9 cellular contexts compared by ENCODE assay signal in genomic region chr20:44153636-44154043, GRCh38. TPM values are rescaled to one million over a fixed set of nuclear protein-coding genes. Genes with fewer than 3 reads are reported as not detected.
A peak's percentile ranks its signal among the peaks of the same experiment; 100 is the strongest.
DNase-seq lines count a peak whose midpoint lies in the region; ATAC-seq, FAIRE-seq and TF ChIP-seq lines count a peak whose summit lies in the region.
"Had no signal": no experiment of that assay in that cellular context is flagged by ENCODE, and none has a peak within 500 bp of the region (broad histone marks: within the 10 kb centered on the region; RNA-seq: fewer than 3 reads in every experiment).

No MANE protein-coding gene starts in this region.

- no peak for TF ChIP-seq RAD21 in H1 (IDR thresholded peaks at IDR 0.05 in 1 of 2, conservative IDR thresholded peaks at IDR 0.05 in 1 of 2; ENCODE audit: low read depth in 2 of 2, low read length in 2 of 2)

- H3K79me2 ChIP-seq in PC-3 (ENCODE audit: low read length) = no peaks in the 10 kb centered on the region
- H3K79me2 ChIP-seq in H1 (ENCODE audit: control insufficient read depth in 1 of 2, insufficient read depth in 2 of 2, low read length in 2 of 2) = no peaks in the 10 kb centered on the region

- peaks cover 4% of the 10 kb centered on the region for H3K36me3 ChIP-seq in PC-3 (ENCODE audit: low read depth, low read length)
- H3K36me3 ChIP-seq in H1 (ENCODE audit: control insufficient read depth in 2 of 4, insufficient read depth in 4 of 4, low read length in 3 of 4) = no peaks in the 10 kb centered on the region
- no peaks in the 10 kb centered on the region for H3K36me3 ChIP-seq in prostate gland

- H3K4me3 ChIP-seq in PC-3 (ENCODE audit: low read length) (no peak overlapping the region), H1 (ENCODE audit: extremely low read depth in 1 of 4, insufficient read depth in 2 of 4, low read depth in 3 of 4, low read length in 4 of 4) (no peak overlapping the region), prostate gland (no peak overlapping the region)

- H3K4me2 ChIP-seq in PC-3 (ENCODE audit: low read length) (no peak overlapping the region), H1 (ENCODE audit: insufficient read depth in 1 of 2, low read depth in 2 of 2, low read length in 2 of 2) (no peak overlapping the region)

- ATAC-seq in PC-3 = no peak

- H2AK5ac ChIP-seq in H1 (ENCODE audit: low read depth, low read length) = no peak overlapping the region

- intact Hi-C loops in PC-3 (cut with micrococcal nuclease) = no loop called here
- intact Hi-C loops in prostate gland (cut with DNase I) = no loop called here
- intact Hi-C loops in Calu3 (cut with micrococcal nuclease; ENCODE audit: unreplicated experiment) = no loop called here

- DNase-seq in ELF-1 (ENCODE audit: low read depth, low spot score) (peak; percentile 39), PC-3 (peak; percentile 26), H1 (ENCODE audit: low read depth in 1 of 2, low spot score in 2 of 2) (no peak), prostate gland (ENCODE audit: low spot score) (no peak), DMS53 treated with DMSO at 0.1 percent for 48 hours (lab: John Stamatoyannopoulos, UW; ENCODE audit: unreplicated experiment) (no peak), Calu3 (no peak), NCI-H345 treated with DMSO at 0.1 percent for 48 hours (lab: John Stamatoyannopoulos, UW; ENCODE audit: unreplicated experiment) (no peak), NCI-H2107 (lab: John Stamatoyannopoulos, UW) (no peak)
- DNase-seq: activated CD4-positive, CD25-positive, alpha-beta regulatory T cell had no signal

- H2BK120ac ChIP-seq in H1 (replicated peaks; ENCODE audit: low read depth, low read length) = no peak overlapping the region

- POLR2A ChIA-PET in PC-3 (lab: Charles Lee; ENCODE audit: unreplicated experiment) = no interaction called here
- POLR2A ChIA-PET in H1 (lab: Charles Lee; ENCODE audit: partially characterized antibody) = interaction anchor here (1.8 kb wide), 1 partner anchor 10 kb away, joined by 5 read pairs; no protein-coding TSS in a partner anchor

- peaks cover 5% of the 10 kb centered on the region; the same call in 1 of the 2 replicates for H3K23me2 ChIP-seq in H1 (ENCODE audit: low read depth, low read length)

- no peak overlapping the region for H3K56ac ChIP-seq in H1 (replicated peaks; ENCODE audit: insufficient read length, low read depth, low read length)

- H3K27ac Mint-ChIP-seq in Calu3 (ENCODE audit: unreplicated experiment) = no peak overlapping the region

- CTCF ChIA-PET in PC-3 (lab: Charles Lee) (no interaction called here), H1 (lab: Charles Lee; ENCODE audit: partially characterized antibody) (interaction anchor here (0.9 to 4.7 kb wide), 7 partner anchors 9 to 45 kb away, joined by 3 to 21 read pairs (median 5); no protein-coding TSS in a partner anchor), Calu3 (lab: Charles Lee) (interaction anchor here (1.5 kb wide), 1 partner anchor 102 kb away, joined by 3 read pairs; no protein-coding TSS in a partner anchor)

- TF ChIP-seq POLR2A in H1 (IDR thresholded peaks at IDR 0.05; ENCODE audit: control extremely low read depth in 1 of 2, low read depth in 2 of 2, low read length in 2 of 2) (no peak), prostate gland (IDR thresholded peaks at IDR 0.05) (no peak)

- WGBS in H1 (ENCODE audit: extremely low coverage in 1 of 2, insufficient coverage in 1 of 2, insufficient read length in 1 of 2, insufficient replicate concordance in 2 of 2, low coverage in 1 of 2, low lambda C conversion rate in 2 of 2, missing lambda C conversion rate in 1 of 2), 2 experiments = 86% methylated on average over 6 of the region's 6 CpGs; no CpG with 5 or more reads in 1 of the 2 experiments
- WGBS in prostate gland = 51% methylated on average over 5 of the region's 6 CpGs

- no peaks in the 10 kb centered on the region for H3K79me1 ChIP-seq in H1 (ENCODE audit: low read depth, low read length)

- no peak overlapping the region for H4K91ac ChIP-seq in H1 (replicated peaks; ENCODE audit: insufficient read length, low read length)

- BruUV-seq in PC-3 (replicated peaks; lab: Mats Ljungman, UMichigan) (no TSS peak), Calu3 (replicated peaks; lab: Mats Ljungman, UMichigan) (no TSS peak)

- no peak overlapping the region for H3K14ac ChIP-seq in H1 (ENCODE audit: insufficient read length)

- H3K27ac ChIP-seq in PC-3 (ENCODE audit: low read length) (no peak overlapping the region), H1 (ENCODE audit: low read depth, low read length) (no peak overlapping the region), prostate gland (peak overlapping the region; percentile 30 to 50)

- peaks cover 34% of the 10 kb centered on the region for H3K27me3 Mint-ChIP-seq in Calu3 (ENCODE audit: unreplicated experiment)

- no peak overlapping the region for H3K18ac ChIP-seq in H1 (ENCODE audit: extremely low read depth, low read length)

- H2AFZ ChIP-seq in PC-3 (ENCODE audit: low read length) (no peak overlapping the region), H1 (ENCODE audit: low read length) (no peak overlapping the region)

- no peak for FAIRE-seq in H1 (lab: Jason Lieb, UNC)

- H3K27me3 ChIP-seq in PC-3 (ENCODE audit: low read length) (no peaks in the 10 kb centered on the region), H1 (replicated peaks in 1 of 4; ENCODE audit: control insufficient read depth in 3 of 4, extremely low read depth in 1 of 4, insufficient read depth in 3 of 4, low read length in 3 of 4) (no peaks in the 10 kb centered on the region), prostate gland (replicated peaks; ENCODE audit: insufficient read depth) (no peaks in the 10 kb centered on the region)

- no peak overlapping the region for H2BK12ac ChIP-seq in H1 (ENCODE audit: low read depth, low read length)

- no peak for TF ChIP-seq EP300 in H1 (IDR thresholded peaks at IDR 0.05; ENCODE audit: borderline replicate concordance in 1 of 2, low read depth in 2 of 2, low read length in 2 of 2)

- no peak overlapping the region for H4K5ac ChIP-seq in H1 (ENCODE audit: insufficient read length, low read depth, low read length)

- no peaks in the 10 kb centered on the region for H3K9me2 ChIP-seq in PC-3 (replicated peaks; ENCODE audit: low read length)

- no peaks in the 10 kb centered on the region for H3F3A ChIP-seq in PC-3 (ENCODE audit: low read length, unreplicated experiment)

- H4K20me1 ChIP-seq in PC-3 (ENCODE audit: low read length) (no peaks in the 10 kb centered on the region), H1 (replicated peaks in 1 of 2; ENCODE audit: control insufficient read depth in 1 of 2, insufficient read depth in 2 of 2, low read length in 2 of 2) (no peaks in the 10 kb centered on the region)

- H4K8ac ChIP-seq in H1 (ENCODE audit: extremely low read depth, insufficient read depth, low read length) = no peak overlapping the region

- no peaks in the 10 kb centered on the region for H3K9me3 ChIP-seq in PC-3 (ENCODE audit: low read length)
- no peaks in the 10 kb centered on the region for H3K9me3 ChIP-seq in H1 (ENCODE audit: insufficient read depth in 2 of 2, low read depth in 1 of 2, low read length in 1 of 2)
- no peaks in the 10 kb centered on the region for H3K9me3 ChIP-seq in prostate gland

- no peaks in the 10 kb centered on the region for H3K36me3 Mint-ChIP-seq in Calu3 (ENCODE audit: insufficient read depth, unreplicated experiment)

- no peak overlapping the region for H2BK15ac ChIP-seq in H1 (ENCODE audit: low read length)

- H3K4me3 Mint-ChIP-seq in Calu3 (ENCODE audit: low read depth, unreplicated experiment) = no peak overlapping the region

- H3K9ac ChIP-seq in PC-3 (ENCODE audit: low read length) (no peak overlapping the region), H1 (replicated peaks in 1 of 4; ENCODE audit: extremely low read depth in 1 of 4, low read depth in 3 of 4, low read length in 3 of 4) (no peak overlapping the region)

- H3K4ac ChIP-seq in H1 (replicated peaks; ENCODE audit: insufficient read length, low read depth, low read length) = no peak overlapping the region

- H3K4me1 ChIP-seq in PC-3 (ENCODE audit: insufficient read depth, low read length) = peaks cover 19% of the 10 kb centered on the region
- H3K4me1 ChIP-seq in H1 (replicated peaks in 1 of 4; ENCODE audit: control insufficient read depth in 3 of 4, insufficient read depth in 4 of 4, low read length in 3 of 4) = no peaks in the 10 kb centered on the region; a peak in 1 of 7 replicates
- no peaks in the 10 kb centered on the region for H3K4me1 ChIP-seq in prostate gland (replicated peaks)

- no peak overlapping the region for H3K23ac ChIP-seq in H1 (ENCODE audit: insufficient read length)

- H2BK20ac ChIP-seq in H1 (ENCODE audit: low read length) = no peak overlapping the region

- no peak overlapping the region for H2BK5ac ChIP-seq in H1 (ENCODE audit: low read depth, low read length)

- no peak for TF ChIP-seq CTCF in PC-3 (conservative IDR thresholded peaks at IDR 0.05; ENCODE audit: low read depth, low read length)
- TF ChIP-seq CTCF in H1 (IDR thresholded peaks at IDR 0.05; ENCODE audit: control extremely low read depth in 1 of 3, insufficient read depth in 1 of 3, low read depth in 1 of 3, low read length in 3 of 3) = no peak
- TF ChIP-seq CTCF in prostate gland (IDR thresholded peaks at IDR 0.05) = no peak
- TF ChIP-seq CTCF in Calu3 (IDR thresholded peaks at IDR 0.05; ENCODE audit: unreplicated experiment) = no peak

- no peaks in the 10 kb centered on the region for H3K9me3 Mint-ChIP-seq in Calu3 (ENCODE audit: low read depth, unreplicated experiment)

- peaks cover 11% of the 10 kb centered on the region for H3K4me1 Mint-ChIP-seq in Calu3 (ENCODE audit: low read depth, unreplicated experiment)

RNA-seq across cellular contexts. Expression of gene JPH2, which starts 33.3 kb away (rescaled TPM):
- total RNA-seq in PC-3 (2014; rRNA removed) = 15.5 and 15.8 TPM in 2 replicates
- total RNA-seq in H1 (2021; fragmentation: NEBNext Ultra II Directional; extraction: Animal tissue kit (Norgen Biotek cat#: 25700)) = 1.3 and 1.5 TPM in 2 replicates
- 0.59 and 0.83 TPM in 2 replicates for polyA plus RNA-seq in H1 (2011; rRNA removed)
- polyA plus RNA-seq in H1 (2011; cell fraction: cytosol; rRNA removed) = 0.85 TPM
- polyA plus RNA-seq in H1 (2011; cell fraction: nucleus; rRNA removed) = 1.3 TPM
- polyA plus RNA-seq in H1 (2012, experiment 1 of 2) = 0.54 to 1.0 TPM (median 0.76 TPM) in 4 replicates
- polyA plus RNA-seq in H1 (2012, experiment 2 of 2) = 0.39 TPM
- polyA plus RNA-seq in H1 (2013, experiment 1 of 2) = 0.43 TPM
- polyA plus RNA-seq in H1 (2013, experiment 2 of 2) = 0.39 TPM
- 0.83 and 0.91 TPM in 2 replicates for polyA minus RNA-seq in H1 (2011; rRNA and poly(A)+ RNA removed)
- polyA minus RNA-seq in H1 (2011; cell fraction: cytosol; rRNA and poly(A)+ RNA removed) = 1.0 TPM
- 1.6 TPM for polyA minus RNA-seq in H1 (2011; cell fraction: nucleus; rRNA and poly(A)+ RNA removed)
- total RNA-seq in prostate gland = 10 to 100 TPM; 29.1 to 31.1 TPM
- total RNA-seq in Calu3 (2022) = 0.50 and 0.59 TPM in 2 replicates

RNA-seq across cellular contexts. Expression of gene OSER1, which starts 56.9 kb away (rescaled TPM):
- total RNA-seq in PC-3 (2014; rRNA removed) = 29.0 and 34.8 TPM in 2 replicates
- 31.6 and 31.8 TPM in 2 replicates for total RNA-seq in H1 (2021; fragmentation: NEBNext Ultra II Directional; extraction: Animal tissue kit (Norgen Biotek cat#: 25700))
- polyA plus RNA-seq in H1 (2011; rRNA removed) = 13.9 and 24.5 TPM in 2 replicates
- polyA plus RNA-seq in H1 (2011; cell fraction: cytosol; rRNA removed) = 24.7 TPM
- polyA plus RNA-seq in H1 (2011; cell fraction: nucleus; rRNA removed) = 18.7 TPM
- 25.9 to 30.5 TPM (median 28.5 TPM) in 4 replicates for polyA plus RNA-seq in H1 (2012, experiment 1 of 2)
- 12.5 TPM for polyA plus RNA-seq in H1 (2012, experiment 2 of 2)
- 19.9 TPM for polyA plus RNA-seq in H1 (2013, experiment 1 of 2)
- 18.5 TPM for polyA plus RNA-seq in H1 (2013, experiment 2 of 2)
- polyA minus RNA-seq in H1 (2011; rRNA and poly(A)+ RNA removed) = 45.8 and 49.1 TPM in 2 replicates
- polyA minus RNA-seq in H1 (2011; cell fraction: cytosol; rRNA and poly(A)+ RNA removed) = 18.6 TPM
- 16.0 TPM for polyA minus RNA-seq in H1 (2011; cell fraction: nucleus; rRNA and poly(A)+ RNA removed)
- total RNA-seq in prostate gland = 10 to 100 TPM; 31.6 to 42.7 TPM
- 52.2 and 56.7 TPM in 2 replicates for total RNA-seq in Calu3 (2022)

Comparison
In these comparisons a context has a peak if more than half of its experiments do, and no peak if none do; other contexts are left out.
1. DNase-seq: peak in ELF-1 (single experiment) and PC-3 (single experiment); none in H1 (0 of 2), prostate gland (single experiment), DMS53 treated with DMSO at 0.1 percent for 48 hours (single experiment), Calu3 (single experiment), NCI-H345 treated with DMSO at 0.1 percent for 48 hours (single experiment) and NCI-H2107 (single experiment).
2. H3K27ac ChIP-seq: peak in prostate gland (2 of 2); none in PC-3 (single experiment) and H1 (single experiment).